18 cellular contexts compared by ENCODE assay signal in the genomic region with DNA sequence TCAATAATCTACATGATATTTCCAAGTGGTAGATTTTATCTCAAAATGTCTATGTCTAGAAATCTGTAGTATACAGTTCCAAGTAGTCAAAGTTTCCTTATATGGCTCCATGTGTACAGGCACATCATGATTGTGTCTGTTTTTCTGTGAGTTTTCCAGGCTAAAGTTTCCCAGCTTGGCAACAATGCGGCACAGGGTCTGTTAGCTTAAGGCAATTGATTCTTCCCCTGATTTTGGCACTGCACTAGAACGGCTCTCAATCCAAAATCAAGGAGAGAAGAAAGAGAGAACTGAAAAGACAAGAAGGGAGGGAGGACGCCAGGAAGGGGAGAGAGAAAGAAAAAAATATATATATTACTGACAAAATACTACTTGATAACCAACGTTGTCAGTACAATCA.
DNase-seq lines count a peak whose midpoint lies in the region; ATAC-seq, FAIRE-seq and TF ChIP-seq lines count a peak whose summit lies in the region.
"Had no signal": no experiment of that assay in that cellular context is flagged by ENCODE, and none has a peak within 500 bp of the region (broad histone marks: within the 10 kb centered on the region; RNA-seq: fewer than 3 reads in every experiment).

No MANE protein-coding gene starts in this region.

- H3K4me2 ChIP-seq in GM23248 (ENCODE audit: unreplicated experiment) (no peak overlapping the region), endothelial cell of umbilical vein (ENCODE audit: insufficient read depth, low read length) (peak overlapping the region; percentile 22), osteoblast (ENCODE audit: insufficient read depth, low read length) (peak overlapping the region; percentile 51), MM.1S (ENCODE audit: low read depth, low read length) (no peak overlapping the region)

- WGBS in GM23248 (ENCODE audit: low coverage in 1 of 2, low lambda C conversion rate in 2 of 2, missing lambda C conversion rate in 2 of 2), 2 experiments = 50 to 51% methylated on average over 4 of the region's 4 CpGs

- POLR2A ChIA-PET in Panc1 (lab: Charles Lee) = interaction anchor here (0.6 kb wide), 1 partner anchor 210 kb away, joined by 3 read pairs; no protein-coding TSS in a partner anchor
- POLR2A ChIA-PET in endothelial cell of umbilical vein (lab: Charles Lee) = interaction anchor here (1.1 to 1.5 kb wide), 3 partner anchors 140 to 413 kb away, joined by 3 to 6 read pairs (median 3); no protein-coding TSS in a partner anchor

- no peak overlapping the region for H3K4me3 ChIP-seq in GM23248
- H3K4me3 ChIP-seq in Panc1 (ENCODE audit: low read depth in 2 of 2, low read length in 2 of 2) = no peak overlapping the region
- H3K4me3 ChIP-seq in endothelial cell of umbilical vein (replicated peaks in 1 of 3; ENCODE audit: insufficient read depth in 1 of 3, low read depth in 1 of 3, low read length in 3 of 3) = no peak overlapping the region
- peak overlapping the region; percentile 29 for H3K4me3 ChIP-seq in osteoblast (ENCODE audit: insufficient read depth, low read length)
- H3K4me3 ChIP-seq in MM.1S (ENCODE audit: low read length) = no peak overlapping the region
- H3K4me3 ChIP-seq: coronary artery, HAP-1, lung, right lobe of liver had no signal

- no peak overlapping the region for H3K9ac ChIP-seq in GM23248
- peak overlapping the region; percentile 27 for H3K9ac ChIP-seq in endothelial cell of umbilical vein (replicated peaks; ENCODE audit: extremely low read depth, insufficient read depth, low read length)
- H3K9ac ChIP-seq in MM.1S (ENCODE audit: low read length) = no peak overlapping the region

- no peaks in the 10 kb centered on the region for H3K9me2 ChIP-seq in GM23248 (ENCODE audit: insufficient read depth)
- H3K9me2 ChIP-seq in MM.1S (replicated peaks; ENCODE audit: insufficient read depth, low read length) = no peaks in the 10 kb centered on the region

- no peak for ATAC-seq in Panc1
- ATAC-seq: activated naive CD4-positive, alpha-beta T cell treated with anti-CD3 and anti-CD28 coated beads, Interleukin-2, amount 50 U/mL, for 72 hours had no signal

- H3K27me3 ChIP-seq in GM23248 (replicated peaks; ENCODE audit: insufficient read depth) (no peaks in the 10 kb centered on the region), Panc1 (ENCODE audit: control insufficient read depth, insufficient read depth, low read length) (no peaks in the 10 kb centered on the region), endothelial cell of umbilical vein (ENCODE audit: control insufficient read depth in 2 of 2, insufficient read depth in 2 of 2, low read length in 2 of 2) (no peaks in the 10 kb centered on the region), osteoblast (ENCODE audit: insufficient read depth, low read length) (no peaks in the 10 kb centered on the region), MM.1S (replicated peaks; ENCODE audit: insufficient read depth, low read length) (no peaks in the 10 kb centered on the region)
- H3K27me3 ChIP-seq: brain microvascular endothelial cell, right lobe of liver had no signal

- dilution Hi-C loops in endothelial cell of umbilical vein (cut with MboI; ENCODE audit: extremely low pct_ligation_motif_present, low sequenced_read_pairs) = no loop called here

- no peaks in the 10 kb centered on the region for H3F3A ChIP-seq in GM23248 (ENCODE audit: insufficient read depth)
- H3F3A ChIP-seq in MM.1S (ENCODE audit: insufficient read depth, low read length) = no peaks in the 10 kb centered on the region

- H3K27ac ChIP-seq in GM23248 = no peak overlapping the region
- H3K27ac ChIP-seq in Panc1 (ENCODE audit: low read length) = peak overlapping the region; percentile 54; the same call in 1 of the 2 replicates
- peak overlapping the region; percentile 47 for H3K27ac ChIP-seq in endothelial cell of umbilical vein (ENCODE audit: insufficient read depth, low read depth, low read length)
- H3K27ac ChIP-seq in osteoblast (ENCODE audit: low read depth, low read length) = no peak overlapping the region
- no peak overlapping the region for H3K27ac ChIP-seq in MM.1S (ENCODE audit: low read length)
- H3K27ac ChIP-seq: brain microvascular endothelial cell, coronary artery, right lobe of liver had no signal

- no peaks in the 10 kb centered on the region for H3K36me3 ChIP-seq in GM23248 (ENCODE audit: low read depth)
- no peaks in the 10 kb centered on the region for H3K36me3 ChIP-seq in Panc1 (ENCODE audit: control insufficient read depth, insufficient read depth, low read length)
- H3K36me3 ChIP-seq in endothelial cell of umbilical vein (ENCODE audit: control insufficient read depth in 2 of 2, extremely low read depth in 1 of 2, insufficient read depth in 2 of 2, low read length in 2 of 2) = no peaks in the 10 kb centered on the region
- no peaks in the 10 kb centered on the region for H3K36me3 ChIP-seq in osteoblast (ENCODE audit: insufficient read depth, low read length)
- no peaks in the 10 kb centered on the region for H3K36me3 ChIP-seq in MM.1S (replicated peaks; ENCODE audit: insufficient read depth, low read length)
- H3K36me3 ChIP-seq: brain microvascular endothelial cell, HAP-1, right lobe of liver had no signal

- in situ Hi-C loops in GM23248 (cut with MboI) (loop anchor here (10.0 to 25.0 kb wide), 2 partner anchors 413 to 1505 kb away; no protein-coding TSS in a partner anchor), Panc1 (cut with HindIII; ENCODE audit: low pct_unique_long_range_greater_than_20kb, low sequenced_read_pairs) (no loop called here)

- H2AFZ ChIP-seq in GM23248 (peak overlapping the region; percentile 60), endothelial cell of umbilical vein (ENCODE audit: low read depth, low read length) (peak overlapping the region; percentile 94), osteoblast (ENCODE audit: low read length) (peak overlapping the region; percentile 69), MM.1S (ENCODE audit: low read length) (no peak overlapping the region)

- no peaks in the 10 kb centered on the region for H3K79me2 ChIP-seq in GM23248 (ENCODE audit: insufficient read depth)
- H3K79me2 ChIP-seq in endothelial cell of umbilical vein (ENCODE audit: control insufficient read depth, insufficient read depth, low read length) = no peaks in the 10 kb centered on the region
- H3K79me2 ChIP-seq in osteoblast (ENCODE audit: insufficient read depth, low read length) = no peaks in the 10 kb centered on the region
- no peaks in the 10 kb centered on the region for H3K79me2 ChIP-seq in MM.1S (ENCODE audit: low read length)

- DNase-seq in GM23248 (no peak), Panc1 (ENCODE audit: low read depth, low spot score) (no peak), endothelial cell of umbilical vein (ENCODE audit: low read depth, low spot score) (peak; percentile 37), osteoblast (ENCODE audit: insufficient read length, low spot score, missing footprints) (peak; percentile 2), MM.1S (no peak), iPS-NIHi7 (ENCODE audit: extremely low spot score) (no peak), SKM-1 treated with dmso at 0.1 percent for 144 hours (lab: John Stamatoyannopoulos, UW; ENCODE audit: unreplicated experiment) (no peak)
- DNase-seq: DMS79; naive B cell; right lobe of liver; stimulated activated CD4-positive, alpha-beta T cell treated with anti-CD3 and anti-CD28 coated beads, Interleukin-2, amount 100 ng/mL, for 24 hours; stimulated activated naive CD4-positive, alpha-beta T cell had no signal

- TF ChIP-seq POLR2A in endothelial cell of umbilical vein (IDR thresholded peaks at IDR 0.05; ENCODE audit: low read depth, low read length) = no peak

- intact Hi-C loops in Panc1 (cut with micrococcal nuclease; ENCODE audit: unreplicated experiment) (no loop called here), endothelial cell of umbilical vein (cut with micrococcal nuclease) (loop anchor here (5.0 to 10.0 kb wide), 5 partner anchors 205 to 1275 kb away; no protein-coding TSS in a partner anchor)

- H3K4me1 ChIP-seq in GM23248 (ENCODE audit: insufficient read depth) (peaks cover 7% of the 10 kb centered on the region; the same call in 1 of the 2 replicates), Panc1 (ENCODE audit: control insufficient read depth, insufficient read depth, low read length) (no peaks in the 10 kb centered on the region), endothelial cell of umbilical vein (ENCODE audit: control insufficient read depth, extremely low read depth, insufficient read depth, low read length) (peaks cover 7% of the 10 kb centered on the region), osteoblast (ENCODE audit: insufficient read depth, low read length) (peaks cover 3% of the 10 kb centered on the region), MM.1S (ENCODE audit: low read length) (no peaks in the 10 kb centered on the region)
- H3K4me1 ChIP-seq: HAP-1, right lobe of liver had no signal

- CTCF ChIA-PET in Panc1 (lab: Charles Lee) (interaction anchor here (0.7 to 0.8 kb wide), 2 partner anchors 363 to 1631 kb away, joined by 3 to 4 read pairs; no protein-coding TSS in a partner anchor), endothelial cell of umbilical vein (lab: Charles Lee) (interaction anchor here (0.7 to 4.6 kb wide), 77 partner anchors 9 to 1503 kb away, joined by 3 to 126 read pairs (median 7); partner anchors contain the start of gene DPYD)

- BruUV-seq in Panc1 (replicated peaks; lab: Mats Ljungman, UMichigan) (no TSS peak), endothelial cell of umbilical vein (replicated peaks; lab: Mats Ljungman, UMichigan) (no TSS peak)

- TF ChIP-seq CTCF in Panc1 (IDR thresholded peaks at IDR 0.05) (no peak), endothelial cell of umbilical vein (IDR thresholded peaks at IDR 0.05; ENCODE audit: extremely low read depth in 1 of 2, insufficient read depth in 1 of 2, low read depth in 1 of 2, low read length in 2 of 2) (no peak), osteoblast (IDR thresholded peaks at IDR 0.05; ENCODE audit: extremely low read depth, low read depth, low read length) (no peak), MM.1S (IDR thresholded peaks at IDR 0.05; ENCODE audit: low read length) (no peak)

- H4K20me1 ChIP-seq in GM23248 (ENCODE audit: insufficient read depth) = no peaks in the 10 kb centered on the region
- no peaks in the 10 kb centered on the region for H4K20me1 ChIP-seq in endothelial cell of umbilical vein (replicated peaks; ENCODE audit: control insufficient read depth, extremely low read depth, insufficient read depth, low read length)
- H4K20me1 ChIP-seq in osteoblast (ENCODE audit: insufficient read depth, low read length) = no peaks in the 10 kb centered on the region
- H4K20me1 ChIP-seq in MM.1S (ENCODE audit: insufficient read depth, low read length) = no peaks in the 10 kb centered on the region

- FAIRE-seq in endothelial cell of umbilical vein (lab: Jason Lieb, UNC) = no peak
- FAIRE-seq: GM12892 had no signal

- no peaks in the 10 kb centered on the region for H3K9me1 ChIP-seq in endothelial cell of umbilical vein (replicated peaks; ENCODE audit: control insufficient read depth, extremely low read depth, insufficient read depth, low read length)

- H3K9me3 ChIP-seq in GM23248 (ENCODE audit: low read depth) (no peaks in the 10 kb centered on the region), Panc1 (ENCODE audit: control insufficient read depth, insufficient read depth, low read depth, low read length) (no peaks in the 10 kb centered on the region), endothelial cell of umbilical vein (replicated peaks; ENCODE audit: control insufficient read depth, insufficient read depth, low read length) (no peaks in the 10 kb centered on the region), osteoblast (ENCODE audit: low read depth, low read length) (no peaks in the 10 kb centered on the region), MM.1S (replicated peaks; ENCODE audit: insufficient read depth, low read length) (no peaks in the 10 kb centered on the region)
- H3K9me3 ChIP-seq: HAP-1, right lobe of liver had no signal

Comparison
In these comparisons a context has a peak if more than half of its experiments do, and no peak if none do; other contexts are left out.
1. DNase-seq: peak in endothelial cell of umbilical vein (single experiment) and osteoblast (single experiment); none in GM23248 (single experiment), Panc1 (single experiment), MM.1S (single experiment), iPS-NIHi7 (single experiment) and SKM-1 treated with dmso at 0.1 percent for 144 hours (single experiment).
2. H3K27ac ChIP-seq: peak in Panc1 (single experiment) and endothelial cell of umbilical vein (single experiment); none in GM23248 (single experiment), osteoblast (single experiment) and MM.1S (single experiment).
3. H3K4me2 ChIP-seq: peak in endothelial cell of umbilical vein (single experiment) and osteoblast (single experiment); none in GM23248 (single experiment) and MM.1S (single experiment).